9 cellular contexts compared by ENCODE assay signal in genomic region chr11:35216962-35217667, GRCh38.
A peak's percentile ranks its signal among the peaks of the same experiment; 100 is the strongest.
DNase-seq lines count a peak whose midpoint lies in the region; ATAC-seq lines count a peak whose summit lies in the region.
"Had no signal": no experiment of that assay in that cellular context is flagged by ENCODE, and none has a peak within 500 bp of the region (broad histone marks: within the 10 kb centered on the region; RNA-seq: fewer than 3 reads in every experiment).

No MANE protein-coding gene starts in this region.

- no peak for DNase-seq in activated naive CD4-positive, alpha-beta T cell treated with anti-CD3 and anti-CD28 coated beads, Interleukin-2, amount 50 U/mL, for 16 hours
- DNase-seq in T-helper 2 cell, result peak in 3 of 5 experiments; percentile 25 to 86 (median 29)
- no peak for DNase-seq in Right ventricle myocardium inferior (ENCODE audit: missing footprints)
- no peak for DNase-seq in cerebellar nuclear complex (lab: John Stamatoyannopoulos, UW)
- DNase-seq: activated CD8-positive, alpha-beta memory T cell treated with anti-CD3 and anti-CD28 coated beads, Interleukin-2, amount 50 U/mL, for 48 hours had no signal

- peak overlapping the region; percentile 88 for H3K27ac Mint-ChIP-seq in activated naive CD4-positive, alpha-beta T cell treated with anti-CD3 and anti-CD28 coated beads, Interleukin-2, amount 50 U/mL, for 24 hours

- H3K27me3 Mint-ChIP-seq in activated naive CD4-positive, alpha-beta T cell treated with anti-CD3 and anti-CD28 coated beads, Interleukin-2, amount 50 U/mL, for 24 hours, result no peaks in the 10 kb centered on the region

- H3K4me3 Mint-ChIP-seq in activated naive CD4-positive, alpha-beta T cell treated with anti-CD3 and anti-CD28 coated beads, Interleukin-2, amount 50 U/mL, for 24 hours, result peak overlapping the region; percentile 60

- peaks cover 72% of the 10 kb centered on the region for H3K4me1 Mint-ChIP-seq in activated naive CD4-positive, alpha-beta T cell treated with anti-CD3 and anti-CD28 coated beads, Interleukin-2, amount 50 U/mL, for 24 hours

- peaks cover 1% of the 10 kb centered on the region for H3K36me3 ChIP-seq in urinary bladder (ENCODE audit: insufficient read depth)

- H3K27ac ChIP-seq in urinary bladder (ENCODE audit: low read depth), result peak overlapping the region; percentile 12

- peak; percentile 65 for ATAC-seq in esophagus mucosa
- no peak for ATAC-seq in HG03175 (IDR thresholded peaks at IDR 0.05; ENCODE audit: unreplicated experiment)
- ATAC-seq in Right ventricle myocardium inferior, result no peak

- no peaks in the 10 kb centered on the region for H3K9me3 Mint-ChIP-seq in activated naive CD4-positive, alpha-beta T cell treated with anti-CD3 and anti-CD28 coated beads, Interleukin-2, amount 50 U/mL, for 24 hours

- no peaks in the 10 kb centered on the region for H3K4me1 ChIP-seq in urinary bladder (ENCODE audit: insufficient read depth)

- intact Hi-C loops in Right ventricle myocardium inferior (cut with DNase I), result no loop called here

- peaks cover 70% of the 10 kb centered on the region for H3K36me3 Mint-ChIP-seq in activated naive CD4-positive, alpha-beta T cell treated with anti-CD3 and anti-CD28 coated beads, Interleukin-2, amount 50 U/mL, for 24 hours

- H3K4me3 ChIP-seq in urinary bladder (ENCODE audit: low read depth, low read length), result no peak overlapping the region

- WGBS in urinary bladder, result 65% methylated on average over 3 of the region's 3 CpGs

Comparison
In these comparisons a context has a peak if more than half of its experiments do, and no peak if none do; other contexts are left out.
1. DNase-seq: peak in T-helper 2 cell (3 of 5); none in activated naive CD4-positive, alpha-beta T cell treated with anti-CD3 and anti-CD28 coated beads, Interleukin-2, amount 50 U/mL, for 16 hours (single experiment), Right ventricle myocardium inferior (single experiment) and cerebellar nuclear complex (0 of 2).